ENCODE assay signal across 10 cellular contexts in the genomic region with DNA sequence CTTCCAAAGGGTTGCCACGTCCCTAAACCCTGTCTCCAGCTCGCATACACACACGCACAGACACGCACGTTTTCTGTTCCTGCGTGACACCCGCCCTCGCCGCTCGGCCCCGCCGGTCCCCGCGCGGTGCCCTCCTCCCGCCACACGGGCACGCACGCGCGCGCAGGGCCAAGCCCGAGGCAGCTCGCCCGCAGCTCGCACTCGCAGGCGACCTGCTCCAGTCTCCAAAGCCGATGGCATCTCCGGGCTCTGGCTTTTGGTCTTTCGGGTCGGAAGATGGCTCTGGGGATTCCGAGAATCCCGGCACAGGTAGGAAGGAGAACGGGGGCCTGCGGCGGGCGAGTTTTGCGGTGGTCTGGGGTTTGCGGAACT. TPM values are rescaled to one million over a fixed set of nuclear protein-coding genes. Genes with fewer than 3 reads are reported as not detected.
DNase-seq lines count a peak whose midpoint lies in the region; ATAC-seq, FAIRE-seq and TF ChIP-seq lines count a peak whose summit lies in the region.
"Had no signal": no experiment of that assay in that cellular context is flagged by ENCODE, and none has a peak within 500 bp of the region (broad histone marks: within the 10 kb centered on the region; RNA-seq: fewer than 3 reads in every experiment).

A gene (plus strand): TSS at position 198 of the 372 bp plus-strand sequence. CDS start 36 bp downstream, at position 234.

- ATAC-seq in heart right ventricle (no peak), memory B cell (ENCODE audit: low read depth) (no peak), lower lobe of right lung (no peak)
- ATAC-seq: sciatic nerve had no signal

- DNase-seq in cardiac muscle cell (ENCODE audit: low read depth in 1 of 2, low spot score in 1 of 2) (no peak), heart right ventricle (no peak), memory B cell (ENCODE audit: low spot score in 2 of 2) (no peak), type B pancreatic cell (ENCODE audit: extremely low spot score, unreplicated experiment) (no peak), lower lobe of right lung (no peak), brain microvascular endothelial cell (no peak), GM19239 (ENCODE audit: insufficient read length, low spot score) (no peak)
- DNase-seq: stimulated activated naive CD4-positive, alpha-beta T cell had no signal

- peaks cover 53% of the 10 kb centered on the region for H3K27me3 Mint-ChIP-seq in activated naive CD8-positive, alpha-beta T cell
- peaks cover 41% of the 10 kb centered on the region for H3K27me3 Mint-ChIP-seq in memory B cell
- H3K27me3 Mint-ChIP-seq in type B pancreatic cell, result peaks cover 93% of the 10 kb centered on the region

- H3K27ac Mint-ChIP-seq in activated naive CD8-positive, alpha-beta T cell, result no peak within 1 kb of the TSS
- no peak within 1 kb of the TSS for H3K27ac Mint-ChIP-seq in memory B cell
- H3K27ac Mint-ChIP-seq in type B pancreatic cell, result peak within 1 kb of the TSS; percentile 82

- FAIRE-seq in GM19239 (lab: Jason Lieb, UNC), result no peak

- H3K4me1 Mint-ChIP-seq in activated naive CD8-positive, alpha-beta T cell (ENCODE audit: low read depth), result peaks cover 39% of the 10 kb centered on the region
- H3K4me1 Mint-ChIP-seq in memory B cell (peaks cover 11% of the 10 kb centered on the region), type B pancreatic cell (ENCODE audit: unreplicated experiment) (peaks cover 14% of the 10 kb centered on the region)

- no peaks in the 10 kb centered on the region for H3K9me3 Mint-ChIP-seq in activated naive CD8-positive, alpha-beta T cell (ENCODE audit: low read depth)
- H3K9me3 Mint-ChIP-seq in memory B cell, result no peaks in the 10 kb centered on the region
- H3K9me3 Mint-ChIP-seq in type B pancreatic cell, result no peaks in the 10 kb centered on the region

- peaks cover 19% of the 10 kb centered on the region for H3K4me1 ChIP-seq in cardiac muscle cell (ENCODE audit: low read depth)
- H3K4me1 ChIP-seq in heart right ventricle, result peaks cover 0 to 34% (median 23%) of the 10 kb centered on the region in 9 donors
- H3K4me1 ChIP-seq in lower lobe of right lung, result peaks cover 24% of the 10 kb centered on the region

- H3K4me3 ChIP-seq in cardiac muscle cell (peak within 1 kb of the TSS; percentile 20), heart right ventricle (peak within 1 kb of the TSS in 1 of 10 donors; percentile 5), lower lobe of right lung (no peak within 1 kb of the TSS), brain microvascular endothelial cell (ENCODE audit: low read depth, low read length) (no peak within 1 kb of the TSS)

- H3K9me3 ChIP-seq in cardiac muscle cell (ENCODE audit: low read depth) (no peaks in the 10 kb centered on the region), heart right ventricle (no peaks in the 10 kb centered on the region), lower lobe of right lung (no peaks in the 10 kb centered on the region)

- H3K27me3 ChIP-seq in cardiac muscle cell, result peaks cover 100% of the 10 kb centered on the region
- peaks cover 35 to 100% (median 98%) of the 10 kb centered on the region in 7 donors for H3K27me3 ChIP-seq in heart right ventricle
- H3K27me3 ChIP-seq in lower lobe of right lung (ENCODE audit: low read depth), result peaks cover 97% of the 10 kb centered on the region
- H3K27me3 ChIP-seq in brain microvascular endothelial cell (replicated peaks), result peaks cover 64% of the 10 kb centered on the region

- H3K4me3 Mint-ChIP-seq in activated naive CD8-positive, alpha-beta T cell, result peak within 1 kb of the TSS; percentile 83
- H3K4me3 Mint-ChIP-seq in memory B cell, result peak within 1 kb of the TSS; percentile 79
- H3K4me3 Mint-ChIP-seq in type B pancreatic cell, result peak within 1 kb of the TSS; percentile 86

- WGBS in heart right ventricle, 2 donors, result 1 to 2% methylated on average over 40 of the region's 40 CpGs

- in situ Hi-C loops in brain microvascular endothelial cell (cut with HindIII; ENCODE audit: low pct_ligation_motif_present, low sequenced_read_pairs), result no loop called here

- H3K27ac ChIP-seq in cardiac muscle cell (no peak within 1 kb of the TSS), heart right ventricle (no peak within 1 kb of the TSS), lower lobe of right lung (no peak within 1 kb of the TSS), brain microvascular endothelial cell (no peak within 1 kb of the TSS)

- H3K36me3 Mint-ChIP-seq in activated naive CD8-positive, alpha-beta T cell, result no peaks in the 10 kb centered on the region
- H3K36me3 Mint-ChIP-seq in memory B cell (no peaks in the 10 kb centered on the region), type B pancreatic cell (no peaks in the 10 kb centered on the region)

- TF ChIP-seq CTCF in cardiac muscle cell (IDR thresholded peaks at IDR 0.05; ENCODE audit: low read depth, low read length) (no peak), heart right ventricle (IDR thresholded peaks at IDR 0.05) (no peak), type B pancreatic cell (conservative IDR thresholded peaks at IDR 0.05) (no peak), lower lobe of right lung (IDR thresholded peaks at IDR 0.05) (no peak), brain microvascular endothelial cell (IDR thresholded peaks at IDR 0.05; ENCODE audit: low read depth, low read length, missing control alignments) (no peak)

- intact Hi-C loops in heart right ventricle (cut with DNase I), result no loop called here
- intact Hi-C loops in lower lobe of right lung (cut with DNase I), result no loop called here

- H3K36me3 ChIP-seq in cardiac muscle cell (no peaks in the 10 kb centered on the region), heart right ventricle (no peaks in the 10 kb centered on the region), lower lobe of right lung (no peaks in the 10 kb centered on the region), brain microvascular endothelial cell (replicated peaks) (no peaks in the 10 kb centered on the region)

RNA-seq across cellular contexts. Expression of the gene that starts here (rescaled TPM):
- total RNA-seq in cardiac muscle cell (not detected in 2 replicates), heart right ventricle (not detected), type B pancreatic cell (ENCODE audit: low replicate concordance) (15.3 and 16.9 TPM in 2 replicates), lower lobe of right lung (not detected)
- polyA plus RNA-seq in cardiac muscle cell (not detected in 2 replicates), heart right ventricle (not detected)
- total RNA-seq: sciatic nerve had no signal

Comparison
In these comparisons a context has a peak if more than half of its experiments do, and no peak if none do; other contexts are left out.
1. RNA of the gene that starts here (total RNA-seq): 15.3 to 16.9 TPM in type B pancreatic cell; not detected in cardiac muscle cell, not detected in heart right ventricle and not detected in lower lobe of right lung (single experiment); every median in the first group is over 10 times any median in the second.
2. Peak in every context shown above with its lines, with median percentiles within 50 percentile points of each other: H3K4me3 Mint-ChIP-seq.